ENCODE assay signal across 26 cellular contexts in the genomic region with DNA sequence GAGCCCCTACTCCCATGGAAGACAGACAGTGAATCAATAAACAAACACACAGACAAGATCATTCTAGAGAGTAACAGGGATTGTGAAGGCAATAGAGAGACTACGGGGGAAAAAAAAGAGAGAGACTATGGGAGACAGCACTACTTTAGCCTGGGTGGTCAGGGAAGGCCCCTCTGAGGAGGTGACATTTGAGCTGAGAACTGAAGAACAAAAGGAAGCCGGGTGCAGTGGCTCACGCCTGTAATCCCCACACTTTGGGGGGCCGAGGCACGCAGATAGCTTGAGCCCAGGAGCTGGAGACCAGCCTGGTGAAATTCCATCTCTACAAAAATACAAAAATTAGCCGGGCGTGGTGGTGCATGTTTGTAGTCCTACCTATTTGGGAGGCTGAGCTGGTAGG. TPM values are rescaled to one million over a fixed set of nuclear protein-coding genes. Genes with fewer than 3 reads are reported as not detected.
"Had no signal": no experiment of that assay in that cellular context is flagged by ENCODE, and none has a peak within 500 bp of the region (broad histone marks: within the 10 kb centered on the region; RNA-seq: fewer than 3 reads in every experiment).

No MANE protein-coding gene starts in this region.

- FAIRE-seq: K562, RCC 7860 had no signal

- H3K4me3 ChIP-seq: K562, SJSA1, SK-N-MC had no signal

- H3K27ac Mint-ChIP-seq: IgD-negative memory B cell had no signal

- H3K27ac ChIP-seq: KMS-11, SJSA1, SK-N-MC had no signal

- H3K4me2 ChIP-seq: KMS-11 had no signal

- H3K36me3 ChIP-seq: SJSA1 had no signal

- ATAC-seq: K562 had no signal

- H3K4me1 Mint-ChIP-seq: IgD-negative memory B cell had no signal

- H3K9ac ChIP-seq: KMS-11 had no signal

- H3K36me3 Mint-ChIP-seq: IgD-negative memory B cell had no signal

- H3K27me3 ChIP-seq: SJSA1 had no signal

- H3K9me3 ChIP-seq: SJSA1 had no signal

- H3K4me3 Mint-ChIP-seq: IgD-negative memory B cell had no signal

- DNase-seq: Kasumi-1, MV-4-11, NCI-H1048, NCI-H1105 treated with DMSO at 0.1 percent for 48 hours, NCI-H1417 treated with DMSO at 0.1 percent for 48 hours, NCI-H146, NCI-H1694 treated with DMSO at 0.1 percent for 48 hours, NCI-H1930, NCI-H2081, NCI-H2171, NCI-H226, NCI-H446, NCI-H510A, NCI-H524 treated with DMSO at 0.1 percent for 48 hours, NCI-H69, NCI-H774, Right ventricle myocardium superior, RPMI8226, SIG-M5 had no signal

RNA-seq across cellular contexts. Expression of gene SALL1, which starts 29.2 kb away (rescaled TPM):
- total RNA-seq: HT-29, K562 had no signal
- polyA plus RNA-seq: IgD-negative memory B cell, K562 had no signal
